1 cellular context compared by ENCODE assay signal in the genomic region with DNA sequence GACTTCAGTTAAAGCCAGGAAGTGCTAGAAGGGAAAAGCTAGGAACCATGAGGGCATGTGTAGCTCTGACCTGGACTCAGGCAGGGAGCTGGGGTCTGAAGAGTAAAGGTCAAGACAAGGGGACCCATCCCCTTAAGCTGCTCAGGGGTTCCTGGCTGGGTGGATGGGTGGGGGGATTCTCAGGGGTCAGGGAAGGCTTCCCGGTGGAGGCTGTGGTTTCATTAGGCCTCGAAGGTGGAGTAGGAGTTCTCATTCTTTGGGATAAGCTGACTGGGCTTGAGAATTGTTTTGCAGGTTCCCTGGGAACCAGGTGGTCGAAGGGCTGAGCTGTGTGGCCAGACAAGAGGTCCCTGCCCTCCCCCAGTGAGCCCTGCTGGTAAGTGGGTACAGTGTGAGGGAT.
TF ChIP-seq lines count a peak whose summit lies in the region.

No MANE protein-coding gene starts in this region.

TF ChIP-seq in H1, 55 proteins besides CTCF, POLR2A, EP300 and RAD21:
- TF ChIP-seq CREB1 (IDR thresholded peaks at IDR 0.05) (no peak), E2F6 (IDR thresholded peaks at IDR 0.05) (no peak), SP1 (IDR thresholded peaks at IDR 0.05; ENCODE audit: low read depth, low read length) (no peak), SRF (IDR thresholded peaks at IDR 0.05; ENCODE audit: low read depth, low read length) (no peak), GTF2F1 (IDR thresholded peaks at IDR 0.05; ENCODE audit: borderline replicate concordance, low read depth, low read length) (no peak), ASH2L (IDR thresholded peaks at IDR 0.05; ENCODE audit: low read length) (no peak), TBP (IDR thresholded peaks at IDR 0.05; ENCODE audit: low read depth, low read length) (no peak), SIX5 (IDR thresholded peaks at IDR 0.05; ENCODE audit: low read depth, low read length) (no peak), SAP30 (IDR thresholded peaks at IDR 0.05; ENCODE audit: insufficient read depth, insufficient replicate concordance, low read length) (no peak), HDAC6 (IDR thresholded peaks at IDR 0.05; ENCODE audit: low read depth, low read length) (no peak), SP4 (IDR thresholded peaks at IDR 0.05; ENCODE audit: low read length) (no peak), BRCA1 (IDR thresholded peaks at IDR 0.05; ENCODE audit: low read depth, low read length) (no peak), RXRA (IDR thresholded peaks at IDR 0.05; ENCODE audit: insufficient read depth, low read depth, low read length) (no peak), EGR1 (IDR thresholded peaks at IDR 0.05; ENCODE audit: borderline replicate concordance, low read depth, low read length) (no peak), KDM4A (IDR thresholded peaks at IDR 0.05; ENCODE audit: low read depth, low read length, severe bottlenecking) (no peak)
- TF ChIP-seq, protein P1, sequence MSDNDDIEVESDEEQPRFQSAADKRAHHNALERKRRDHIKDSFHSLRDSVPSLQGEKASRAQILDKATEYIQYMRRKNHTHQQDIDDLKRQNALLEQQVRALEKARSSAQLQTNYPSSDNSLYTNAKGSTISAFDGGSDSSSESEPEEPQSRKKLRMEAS (IDR thresholded peaks at IDR 0.05): no peak
